In the genomic region with DNA sequence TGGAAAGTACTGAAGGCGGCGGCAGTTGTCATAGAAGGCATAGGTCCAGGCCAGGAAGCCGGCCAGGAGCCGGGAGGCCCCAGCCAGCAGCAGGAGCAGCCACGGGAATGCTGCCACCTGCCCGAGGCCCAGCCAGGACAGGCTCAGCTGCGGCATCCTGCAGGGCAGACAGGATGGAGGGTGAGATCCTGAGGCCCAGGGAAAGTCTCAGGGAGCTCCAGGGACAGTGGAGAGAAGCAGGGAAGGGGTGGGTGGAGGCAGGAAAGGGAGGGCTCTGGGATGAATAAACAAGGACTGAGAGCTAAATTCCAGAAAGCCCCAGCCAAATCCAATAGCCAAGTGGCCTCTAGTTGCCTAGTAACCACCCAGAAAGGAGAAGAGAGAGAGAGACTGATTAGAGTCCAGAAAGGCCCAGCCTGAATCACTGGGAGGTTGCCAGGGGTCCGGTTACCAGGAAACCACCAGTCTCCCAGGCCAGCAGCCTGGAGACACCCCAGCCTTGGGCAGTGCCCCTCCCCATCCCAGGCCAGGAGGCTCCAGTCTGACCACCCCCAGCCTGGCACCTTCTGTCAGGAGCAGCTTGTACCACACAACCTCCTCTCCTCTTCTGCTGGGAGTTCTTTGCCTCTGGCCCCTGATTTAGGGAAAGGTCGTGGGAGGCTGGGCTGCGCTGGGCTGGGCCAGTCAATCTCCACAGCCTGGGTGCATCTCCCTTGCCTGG, we compare ENCODE assay signal across 9 cellular contexts. TPM values are rescaled to one million over a fixed set of nuclear protein-coding genes. Genes with fewer than 3 reads are reported as not detected.
DNase-seq lines count a peak whose midpoint lies in the region; ATAC-seq and TF ChIP-seq lines count a peak whose summit lies in the region.
"Had no signal": no experiment of that assay in that cellular context is flagged by ENCODE, and none has a peak within 500 bp of the region (broad histone marks: within the 10 kb centered on the region; RNA-seq: fewer than 3 reads in every experiment).

No MANE protein-coding gene starts in this region.

- WGBS in suprapubic skin, result 12% methylated on average over 9 of the region's 10 CpGs

- TF ChIP-seq CTCF in LNCaP clone FGC (IDR thresholded peaks at IDR 0.05; ENCODE audit: control insufficient read depth, extremely low read depth, insufficient read depth) (peak; percentile 20; the same call in 1 of the 2 replicates), suprapubic skin (IDR thresholded peaks at IDR 0.05) (no peak)

- H3K4me1 ChIP-seq in suprapubic skin, result peaks cover 17% of the 10 kb centered on the region
- no peaks in the 10 kb centered on the region for H3K4me1 ChIP-seq in naive thymus-derived CD4-positive, alpha-beta T cell (ENCODE audit: control insufficient read depth in 2 of 2, insufficient read depth in 2 of 2, low read length in 2 of 2)

- H3K36me3 ChIP-seq in suprapubic skin, result no peaks in the 10 kb centered on the region
- no peaks in the 10 kb centered on the region for H3K36me3 ChIP-seq in naive thymus-derived CD4-positive, alpha-beta T cell (ENCODE audit: control insufficient read depth in 2 of 3, insufficient read depth in 3 of 3, low read length in 3 of 3)

- no peak overlapping the region for H3K4me3 ChIP-seq in LNCaP clone FGC (ENCODE audit: low read depth, low read length)
- H3K4me3 ChIP-seq in suprapubic skin, result no peak overlapping the region
- no peak overlapping the region for H3K4me3 ChIP-seq in naive thymus-derived CD4-positive, alpha-beta T cell (ENCODE audit: low read length)

- peak; percentile 33 for DNase-seq in LNCaP clone FGC (ENCODE audit: low read depth)
- DNase-seq in caudate nucleus (lab: John Stamatoyannopoulos, UW), result peak in 60 of 61 donors; percentile 32 to 95 (median 76)
- peak; percentile 74 for DNase-seq in left lobe of liver (ENCODE audit: low spot score)
- peak; percentile 73 to 76 for DNase-seq in suprapubic skin (ENCODE audit: low spot score in 2 of 2)
- no peak for DNase-seq in kidney glomerular epithelial cell (lab: John Stamatoyannopoulos, UW)
- DNase-seq in naive thymus-derived CD4-positive, alpha-beta T cell, result no peak

- no peak for TF ChIP-seq EP300 in suprapubic skin (IDR thresholded peaks at IDR 0.05)

- H3K27me3 ChIP-seq in suprapubic skin, result no peaks in the 10 kb centered on the region
- no peaks in the 10 kb centered on the region for H3K27me3 ChIP-seq in naive thymus-derived CD4-positive, alpha-beta T cell (ENCODE audit: control insufficient read depth in 2 of 2, insufficient read depth in 2 of 2, low read length in 2 of 2)

- peaks cover 0 to under 1% (median 0%) of the 10 kb centered on the region in 11 donors for H3K9me3 Mint-ChIP-seq in naive thymus-derived CD4-positive, alpha-beta T cell
- H3K9me3 Mint-ChIP-seq: activated T-helper 2 cell treated with anti-CD3 and anti-CD28 coated beads, Interferon-gamma antibody, Interleukin-2, Interleukin-4, amounts not matched to agents 10 μg/mL and 5 μg/mL and 100 μg/mL, durations not matched to agents 14 hours and 24 hours and 36 hours had no signal

- intact Hi-C loops in naive thymus-derived CD4-positive, alpha-beta T cell (cut with micrococcal nuclease), result no loop called here

- H3K9me3 ChIP-seq in suprapubic skin, result no peaks in the 10 kb centered on the region
- H3K9me3 ChIP-seq in naive thymus-derived CD4-positive, alpha-beta T cell (ENCODE audit: control insufficient read depth in 2 of 3, low read length in 3 of 3), result no peaks in the 10 kb centered on the region

- H3K27ac ChIP-seq in caudate nucleus (ENCODE audit: low read depth, low read length) (peak overlapping the region; percentile 86), suprapubic skin (no peak overlapping the region)
- H3K27ac ChIP-seq in naive thymus-derived CD4-positive, alpha-beta T cell (ENCODE audit: low read depth, low read length), result no peak overlapping the region

- H3K4me3 Mint-ChIP-seq in naive thymus-derived CD4-positive, alpha-beta T cell, result no peak overlapping the region

- CTCF ChIA-PET in naive thymus-derived CD4-positive, alpha-beta T cell (lab: Charles Lee), result no interaction called here

- peaks cover 2 to 19% (median 13%) of the 10 kb centered on the region in 5 donors for H3K27me3 Mint-ChIP-seq in naive thymus-derived CD4-positive, alpha-beta T cell

- POLR2A ChIA-PET in naive thymus-derived CD4-positive, alpha-beta T cell (lab: Charles Lee), result interaction anchor here (1.4 kb wide), 1 partner anchor 57 kb away, joined by 4 read pairs; no protein-coding TSS in a partner anchor

- ATAC-seq in left lobe of liver, result peak; percentile 93
- no peak for ATAC-seq in GM18505 (IDR thresholded peaks at IDR 0.05; ENCODE audit: unreplicated experiment)
- ATAC-seq in GM18858 (IDR thresholded peaks at IDR 0.05; ENCODE audit: unreplicated experiment), result no peak
- ATAC-seq in naive thymus-derived CD4-positive, alpha-beta T cell, result no peak

- no peak overlapping the region for H3K27ac Mint-ChIP-seq in naive thymus-derived CD4-positive, alpha-beta T cell
- H3K27ac Mint-ChIP-seq: activated T-helper 2 cell treated with anti-CD3 and anti-CD28 coated beads, Interferon-gamma antibody, Interleukin-2, Interleukin-4, amounts not matched to agents 10 μg/mL and 5 μg/mL and 100 μg/mL, durations not matched to agents 14 hours and 24 hours and 36 hours had no signal

- H3K36me3 Mint-ChIP-seq in naive thymus-derived CD4-positive, alpha-beta T cell, result no peaks in the 10 kb centered on the region

- H3K4me1 Mint-ChIP-seq in naive thymus-derived CD4-positive, alpha-beta T cell, result peaks cover 0 to 12% (median 3%) of the 10 kb centered on the region in 7 donors

- TF ChIP-seq POLR2A in suprapubic skin (IDR thresholded peaks at IDR 0.05) (no peak), GM18505 (IDR thresholded peaks at IDR 0.05; ENCODE audit: borderline replicate concordance, extremely low read depth, insufficient read depth, insufficient read length) (no peak)

RNA-seq across cellular contexts. Expression of a gene that starts 7.5 kb away (rescaled TPM):
- not detected for total RNA-seq in left lobe of liver
- total RNA-seq in suprapubic skin, result not detected
- total RNA-seq in naive thymus-derived CD4-positive, alpha-beta T cell, result not detected
- polyA plus RNA-seq in naive thymus-derived CD4-positive, alpha-beta T cell, result not detected
- total RNA-seq: activated T-helper 2 cell treated with anti-CD3 and anti-CD28 coated beads, Interferon-gamma antibody, Interleukin-2, Interleukin-4, amounts not matched to agents 10 μg/mL and 5 μg/mL and 100 μg/mL, durations not matched to agents 14 hours and 24 hours and 36 hours had no signal

RNA-seq across cellular contexts. Expression of a gene that starts 35.5 kb away (rescaled TPM):
- total RNA-seq in left lobe of liver (not detected), suprapubic skin (not detected)
- under 1 TPM in 1 of 5 experiments, not detected in 4; 0.22 TPM for total RNA-seq in naive thymus-derived CD4-positive, alpha-beta T cell
- polyA plus RNA-seq in naive thymus-derived CD4-positive, alpha-beta T cell, result not detected
- total RNA-seq: activated T-helper 2 cell treated with anti-CD3 and anti-CD28 coated beads, Interferon-gamma antibody, Interleukin-2, Interleukin-4, amounts not matched to agents 10 μg/mL and 5 μg/mL and 100 μg/mL, durations not matched to agents 14 hours and 24 hours and 36 hours had no signal

RNA-seq across cellular contexts. Expression of a gene that starts 42.1 kb away (rescaled TPM):
- total RNA-seq in left lobe of liver, result not detected
- total RNA-seq in suprapubic skin, result not detected
- total RNA-seq in naive thymus-derived CD4-positive, alpha-beta T cell, result not detected
- polyA plus RNA-seq in naive thymus-derived CD4-positive, alpha-beta T cell, result not detected
- total RNA-seq: activated T-helper 2 cell treated with anti-CD3 and anti-CD28 coated beads, Interferon-gamma antibody, Interleukin-2, Interleukin-4, amounts not matched to agents 10 μg/mL and 5 μg/mL and 100 μg/mL, durations not matched to agents 14 hours and 24 hours and 36 hours had no signal

RNA-seq across cellular contexts. Expression of a gene that starts 52.1 kb away (rescaled TPM):
- total RNA-seq in left lobe of liver, result not detected
- not detected for total RNA-seq in suprapubic skin
- total RNA-seq in naive thymus-derived CD4-positive, alpha-beta T cell, result not detected
- polyA plus RNA-seq in naive thymus-derived CD4-positive, alpha-beta T cell, result not detected
- total RNA-seq: activated T-helper 2 cell treated with anti-CD3 and anti-CD28 coated beads, Interferon-gamma antibody, Interleukin-2, Interleukin-4, amounts not matched to agents 10 μg/mL and 5 μg/mL and 100 μg/mL, durations not matched to agents 14 hours and 24 hours and 36 hours had no signal

Comparison
In these comparisons a context has a peak if more than half of its experiments do, and no peak if none do; other contexts are left out.
1. DNase-seq: peak in LNCaP clone FGC (single experiment), caudate nucleus (60 of 61), left lobe of liver (single experiment) and suprapubic skin (2 of 2); none in kidney glomerular epithelial cell (single experiment) and naive thymus-derived CD4-positive, alpha-beta T cell (0 of 9).